1 cellular context compared by ENCODE assay signal in the genomic region with DNA sequence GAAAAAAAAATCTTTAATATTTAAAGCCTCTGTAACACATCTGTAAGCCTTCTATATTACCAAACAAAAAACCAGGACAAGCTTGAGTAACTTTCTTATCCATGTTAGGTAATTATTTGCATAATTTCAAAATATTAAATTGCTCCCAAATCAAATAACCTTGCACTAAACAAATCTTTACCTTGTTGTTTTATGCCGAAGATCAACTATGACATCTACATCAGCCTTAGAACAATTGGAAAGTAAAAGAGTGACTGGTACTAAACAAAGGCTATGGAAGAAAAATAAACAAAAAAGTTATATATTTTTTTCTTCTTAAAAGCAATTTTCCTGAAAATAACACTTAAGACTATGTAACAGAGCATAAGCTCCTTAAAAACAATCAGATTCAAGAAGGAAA.
TF ChIP-seq lines count a peak whose summit lies in the region.

No MANE protein-coding gene starts in this region.

TF ChIP-seq in HepG2, 621 proteins besides CTCF, POLR2A, EP300 and RAD21 (continued from another document):
- TF ChIP-seq, protein P1, sequence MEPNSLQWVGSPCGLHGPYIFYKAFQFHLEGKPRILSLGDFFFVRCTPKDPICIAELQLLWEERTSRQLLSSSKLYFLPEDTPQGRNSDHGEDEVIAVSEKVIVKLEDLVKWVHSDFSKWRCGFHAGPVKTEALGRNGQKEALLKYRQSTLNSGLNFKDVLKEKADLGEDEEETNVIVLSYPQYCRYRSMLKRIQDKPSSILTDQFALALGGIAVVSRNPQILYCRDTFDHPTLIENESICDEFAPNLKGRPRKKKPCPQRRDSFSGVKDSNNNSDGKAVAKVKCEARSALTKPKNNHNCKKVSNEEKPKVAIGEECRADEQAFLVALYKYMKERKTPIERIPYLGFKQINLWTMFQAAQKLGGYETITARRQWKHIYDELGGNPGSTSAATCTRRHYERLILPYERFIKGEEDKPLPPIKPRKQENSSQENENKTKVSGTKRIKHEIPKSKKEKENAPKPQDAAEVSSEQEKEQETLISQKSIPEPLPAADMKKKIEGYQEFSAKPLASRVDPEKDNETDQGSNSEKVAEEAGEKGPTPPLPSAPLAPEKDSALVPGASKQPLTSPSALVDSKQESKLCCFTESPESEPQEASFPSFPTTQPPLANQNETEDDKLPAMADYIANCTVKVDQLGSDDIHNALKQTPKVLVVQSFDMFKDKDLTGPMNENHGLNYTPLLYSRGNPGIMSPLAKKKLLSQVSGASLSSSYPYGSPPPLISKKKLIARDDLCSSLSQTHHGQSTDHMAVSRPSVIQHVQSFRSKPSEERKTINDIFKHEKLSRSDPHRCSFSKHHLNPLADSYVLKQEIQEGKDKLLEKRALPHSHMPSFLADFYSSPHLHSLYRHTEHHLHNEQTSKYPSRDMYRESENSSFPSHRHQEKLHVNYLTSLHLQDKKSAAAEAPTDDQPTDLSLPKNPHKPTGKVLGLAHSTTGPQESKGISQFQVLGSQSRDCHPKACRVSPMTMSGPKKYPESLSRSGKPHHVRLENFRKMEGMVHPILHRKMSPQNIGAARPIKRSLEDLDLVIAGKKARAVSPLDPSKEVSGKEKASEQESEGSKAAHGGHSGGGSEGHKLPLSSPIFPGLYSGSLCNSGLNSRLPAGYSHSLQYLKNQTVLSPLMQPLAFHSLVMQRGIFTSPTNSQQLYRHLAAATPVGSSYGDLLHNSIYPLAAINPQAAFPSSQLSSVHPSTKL (CRISPR knock-in tag; IDR thresholded peaks at IDR 0.05), result no peak
